In genomic region chr20:53926428-53927028, GRCh38 we compare ENCODE assay signal across 1 cellular context.
TF ChIP-seq lines count a peak whose summit lies in the region.

No MANE protein-coding gene starts in this region.

TF ChIP-seq in A549, 52 proteins besides CTCF, POLR2A, EP300 and RAD21 (continued from another document):
- no peak for TF ChIP-seq HMGXB4 (CRISPR knock-in tag; IDR thresholded peaks at IDR 0.05; ENCODE audit: borderline replicate concordance)
- TF ChIP-seq CEBPB (IDR thresholded peaks at IDR 0.05): peak in 1 of 2 experiments; percentile 51; a peak in 1 of 4 replicates
- no peak for TF ChIP-seq ESRRA (IDR thresholded peaks at IDR 0.05; ENCODE audit: borderline replicate concordance, low read length)
- no peak for TF ChIP-seq FOSB (CRISPR knock-in tag; IDR thresholded peaks at IDR 0.05)
- TF ChIP-seq MAFK (IDR thresholded peaks at IDR 0.05; ENCODE audit: partially characterized antibody): peak; percentile 9
- no peak for TF ChIP-seq FOXS1 (CRISPR knock-in tag; IDR thresholded peaks at IDR 0.05)
- TF ChIP-seq NPAS2 (CRISPR knock-in tag; IDR thresholded peaks at IDR 0.05; ENCODE audit: borderline replicate concordance): no peak
- TF ChIP-seq KDM5A (IDR thresholded peaks at IDR 0.05): no peak
- TF ChIP-seq, protein P1, sequence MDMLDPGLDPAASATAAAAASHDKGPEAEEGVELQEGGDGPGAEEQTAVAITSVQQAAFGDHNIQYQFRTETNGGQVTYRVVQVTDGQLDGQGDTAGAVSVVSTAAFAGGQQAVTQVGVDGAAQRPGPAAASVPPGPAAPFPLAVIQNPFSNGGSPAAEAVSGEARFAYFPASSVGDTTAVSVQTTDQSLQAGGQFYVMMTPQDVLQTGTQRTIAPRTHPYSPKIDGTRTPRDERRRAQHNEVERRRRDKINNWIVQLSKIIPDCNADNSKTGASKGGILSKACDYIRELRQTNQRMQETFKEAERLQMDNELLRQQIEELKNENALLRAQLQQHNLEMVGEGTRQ (IDR thresholded peaks at IDR 0.05): no peak
